In the genomic region with DNA sequence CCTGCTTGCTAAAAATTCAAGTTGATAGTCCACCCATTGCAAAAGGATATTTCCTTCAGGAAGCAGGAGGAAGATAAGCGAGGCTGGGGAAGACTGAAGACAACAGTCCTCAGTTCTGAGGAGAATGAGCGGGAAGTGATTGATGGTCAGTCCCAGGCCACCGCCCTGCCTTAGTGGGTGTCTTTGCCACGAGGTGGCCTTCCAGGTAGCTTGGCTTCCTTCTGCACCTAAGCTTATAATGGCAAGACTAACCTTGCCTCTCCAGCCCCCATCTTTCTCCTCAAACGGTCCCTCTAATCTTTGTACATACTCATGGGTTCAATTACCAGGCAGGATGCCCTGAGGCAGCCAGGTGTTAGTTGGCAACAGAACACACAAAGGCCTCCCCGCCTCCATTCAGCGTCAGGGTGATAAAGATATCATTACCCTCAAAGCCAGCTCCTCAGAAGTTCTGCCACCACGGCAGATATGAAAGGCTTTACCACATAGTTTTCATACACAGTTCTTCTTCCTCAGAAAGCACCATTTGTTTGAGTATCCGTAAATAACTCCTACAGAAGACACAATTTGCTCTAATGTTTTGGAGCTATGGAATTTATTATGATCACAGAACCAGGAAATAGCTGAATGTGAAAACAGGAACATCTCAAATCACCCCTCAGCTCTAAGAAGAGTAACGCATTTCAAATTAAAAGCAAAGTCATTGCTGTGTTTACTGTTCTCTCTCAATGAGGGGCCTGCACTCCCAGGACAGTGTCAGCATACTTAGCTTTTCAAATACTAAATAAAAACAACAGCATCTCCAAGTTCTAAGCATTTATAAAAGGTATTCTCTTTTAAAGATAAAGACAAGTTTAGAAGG, we compare ENCODE assay signal across 8 cellular contexts.
A peak's percentile ranks its signal among the peaks of the same experiment; 100 is the strongest.
DNase-seq lines count a peak whose midpoint lies in the region; ATAC-seq and TF ChIP-seq lines count a peak whose summit lies in the region.

No MANE protein-coding gene starts in this region.

- peak overlapping the region; percentile 8 to 78 for H3K27ac Mint-ChIP-seq in natural killer cell

- H3K9me3 Mint-ChIP-seq in natural killer cell: no peaks in the 10 kb centered on the region

- peak; percentile 53 for ATAC-seq in GM19395 (IDR thresholded peaks at IDR 0.05; ENCODE audit: unreplicated experiment)
- ATAC-seq in HG03135 (IDR thresholded peaks at IDR 0.05; ENCODE audit: unreplicated experiment): peak; percentile 47
- ATAC-seq in natural killer cell: no peak
- ATAC-seq in left cardiac atrium: no peak

- H3K27me3 Mint-ChIP-seq in natural killer cell (ENCODE audit: low read depth in 2 of 2): no peaks in the 10 kb centered on the region

- no peak for TF ChIP-seq CTCF in natural killer cell (IDR thresholded peaks at IDR 0.05)

- peaks cover 26 to 51% of the 10 kb centered on the region in 2 donors for H3K4me1 Mint-ChIP-seq in natural killer cell

- DNase-seq in activated CD4-positive, alpha-beta T cell treated with anti-CD3 and anti-CD28 coated beads, Interleukin-2, amount 50 U/mL, for 1 hour: peak; percentile 40
- DNase-seq in natural killer cell (no peak), NCI-H2107 (lab: John Stamatoyannopoulos, UW) (no peak), GM03348 (ENCODE audit: low spot score) (no peak), NCI-H524 (lab: John Stamatoyannopoulos, UW) (no peak), left cardiac atrium (no peak)

- intact Hi-C loops in natural killer cell (cut with micrococcal nuclease): loop anchor here (5.0 to 10.0 kb wide), 3 partner anchors 250 to 575 kb away; a partner anchor contains a TSS
- intact Hi-C loops in left cardiac atrium (cut with DNase I): loop anchor here (5.0 to 10.0 kb wide), 3 partner anchors 177 to 253 kb away; a partner anchor contains a TSS

- no peaks in the 10 kb centered on the region for H3K36me3 Mint-ChIP-seq in natural killer cell

- H3K4me3 Mint-ChIP-seq in natural killer cell: no peak overlapping the region

Comparison
In these comparisons a context has a peak if more than half of its experiments do, and no peak if none do; other contexts are left out.
1. ATAC-seq: peak in GM19395 (single experiment) and HG03135 (single experiment); none in natural killer cell (0 of 3) and left cardiac atrium (0 of 2).